ENCODE assay signal across 12 cellular contexts in genomic region chr16:627458-628239, GRCh38. TPM values are rescaled to one million over a fixed set of nuclear protein-coding genes. Genes with fewer than 3 reads are reported as not detected.
DNase-seq lines count a peak whose midpoint lies in the region; ATAC-seq and TF ChIP-seq lines count a peak whose summit lies in the region.
"Had no signal": no experiment of that assay in that cellular context is flagged by ENCODE, and none has a peak within 500 bp of the region (broad histone marks: within the 10 kb centered on the region; RNA-seq: fewer than 3 reads in every experiment).

No MANE protein-coding gene starts in this region.

- no peak for ATAC-seq in sciatic nerve
- ATAC-seq in GM18519 (IDR thresholded peaks at IDR 0.05; ENCODE audit: low FRiP score, unreplicated experiment) = no peak
- ATAC-seq: activated CD8-positive, alpha-beta memory T cell treated with anti-CD3 and anti-CD28 coated beads, Interleukin-2, amount 10 ng/mL, durations not matched to agents 7 days and 5 days had no signal

- intact Hi-C loops in sciatic nerve (cut with DNase I) = no loop called here

- peaks cover 14% of the 10 kb centered on the region for H3K9me3 Mint-ChIP-seq in glutamatergic neuron (ENCODE audit: unreplicated experiment)
- H3K9me3 Mint-ChIP-seq: CD4-positive, alpha-beta memory T cell had no signal

- no peaks in the 10 kb centered on the region for H3K36me3 Mint-ChIP-seq in glutamatergic neuron (ENCODE audit: unreplicated experiment)
- H3K36me3 Mint-ChIP-seq: activated CD8-positive, alpha-beta memory T cell treated with anti-CD3 and anti-CD28 coated beads, Interleukin-2, amount 10 ng/mL, durations not matched to agents 7 days and 5 days had no signal

- no peak for TF ChIP-seq CTCF in glutamatergic neuron (IDR thresholded peaks at IDR 0.05; ENCODE audit: partially characterized antibody, unreplicated experiment)

- H3K27me3 Mint-ChIP-seq in glutamatergic neuron (ENCODE audit: unreplicated experiment) = peaks cover 20% of the 10 kb centered on the region
- H3K27me3 Mint-ChIP-seq: activated CD8-positive, alpha-beta memory T cell treated with anti-CD3 and anti-CD28 coated beads, Interleukin-2, amount 10 ng/mL, durations not matched to agents 7 days and 5 days; CD4-positive, alpha-beta memory T cell had no signal

- H3K4me1 Mint-ChIP-seq in glutamatergic neuron (ENCODE audit: low read depth, unreplicated experiment) = peaks cover 24% of the 10 kb centered on the region
- H3K4me1 Mint-ChIP-seq: activated CD8-positive, alpha-beta memory T cell treated with anti-CD3 and anti-CD28 coated beads, Interleukin-2, amount 10 ng/mL, durations not matched to agents 7 days and 5 days; CD4-positive, alpha-beta memory T cell had no signal

- peak; percentile 67 for DNase-seq in DMS153 treated with DMSO at 0.1 percent for 48 hours (lab: John Stamatoyannopoulos, UW; ENCODE audit: unreplicated experiment)
- DNase-seq in NCI-H69 (lab: John Stamatoyannopoulos, UW) = peak; percentile 46
- DNase-seq in glutamatergic neuron = peak; percentile 30
- DNase-seq in sciatic nerve (ENCODE audit: low spot score) = peak; percentile 71
- DNase-seq in COLO829 (ENCODE audit: low spot score) = no peak
- DNase-seq in RKO (ENCODE audit: low spot score) = no peak
- DNase-seq in 8988T = no peak
- DNase-seq: activated CD8-positive, alpha-beta memory T cell treated with anti-CD3 and anti-CD28 coated beads, Interleukin-2, amount 10 ng/mL, durations not matched to agents 7 days and 5 days; NCI-H1105; stimulated activated CD4-positive, alpha-beta T cell treated with anti-CD3 and anti-CD28 coated beads, Interleukin-4, amount 100 ng/mL, for 24 hours had no signal

- peak overlapping the region; percentile 38 for H3K4me3 Mint-ChIP-seq in glutamatergic neuron (ENCODE audit: unreplicated experiment)
- H3K4me3 Mint-ChIP-seq: activated CD8-positive, alpha-beta memory T cell treated with anti-CD3 and anti-CD28 coated beads, Interleukin-2, amount 10 ng/mL, durations not matched to agents 7 days and 5 days; CD4-positive, alpha-beta memory T cell had no signal

- H3K27ac Mint-ChIP-seq in glutamatergic neuron (ENCODE audit: unreplicated experiment) = peak overlapping the region; percentile 29
- H3K27ac Mint-ChIP-seq: activated CD8-positive, alpha-beta memory T cell treated with anti-CD3 and anti-CD28 coated beads, Interleukin-2, amount 10 ng/mL, durations not matched to agents 7 days and 5 days; CD4-positive, alpha-beta memory T cell had no signal

RNA-seq across cellular contexts. Expression of gene WFIKKN1, which starts 3.1 kb away (rescaled TPM):
- total RNA-seq in glutamatergic neuron (ENCODE audit: unreplicated experiment) (61.9 TPM), sciatic nerve (1.5 TPM)

RNA-seq across cellular contexts. Expression of gene METTL26, which starts 8.5 kb away (rescaled TPM):
- total RNA-seq in glutamatergic neuron (ENCODE audit: unreplicated experiment) = 63.6 TPM
- 54.1 TPM for total RNA-seq in sciatic nerve

RNA-seq across cellular contexts. Expression of gene MCRIP2, which starts 14.0 kb away (rescaled TPM):
- total RNA-seq in glutamatergic neuron (ENCODE audit: unreplicated experiment) = 16.6 TPM
- 15.5 TPM for total RNA-seq in sciatic nerve

RNA-seq across cellular contexts. Expression of gene WDR90, which starts 21.5 kb away (rescaled TPM):
- total RNA-seq in glutamatergic neuron (ENCODE audit: unreplicated experiment) (24.6 TPM), sciatic nerve (33.3 TPM)

RNA-seq across cellular contexts. Expression of gene RAB40C, which starts 37.8 kb away (rescaled TPM):
- 48.3 TPM for total RNA-seq in glutamatergic neuron (ENCODE audit: unreplicated experiment)
- total RNA-seq in sciatic nerve = 22.5 TPM

Comparison
In these comparisons a context has a peak if more than half of its experiments do, and no peak if none do; other contexts are left out.
1. DNase-seq: peak in DMS153 treated with DMSO at 0.1 percent for 48 hours (single experiment), NCI-H69 (single experiment), glutamatergic neuron (single experiment) and sciatic nerve (single experiment); none in COLO829 (single experiment), RKO (single experiment) and 8988T (single experiment).
2. RNA of gene WFIKKN1, which starts 3.1 kb away (total RNA-seq): 61.9 TPM in glutamatergic neuron (single experiment); 1.5 TPM in sciatic nerve (single experiment); every median in the first group is over 10 times any median in the second.